In genomic region chr18:26465431-26465830, GRCh38 we compare ENCODE assay signal across 16 cellular contexts.
DNase-seq lines count a peak whose midpoint lies in the region; TF ChIP-seq lines count a peak whose summit lies in the region.
"Had no signal": no experiment of that assay in that cellular context is flagged by ENCODE, and none has a peak within 500 bp of the region (broad histone marks: within the 10 kb centered on the region; RNA-seq: fewer than 3 reads in every experiment).

No MANE protein-coding gene starts in this region.

- no peak for TF ChIP-seq POLR2A in erythroblast (IDR thresholded peaks at IDR 0.05; ENCODE audit: low read length)

- H3K36me3 Mint-ChIP-seq in nephron progenitor cell (ENCODE audit: low read depth) (peaks cover 71% of the 10 kb centered on the region), osteocyte (ENCODE audit: unreplicated experiment) (peaks cover 20% of the 10 kb centered on the region)
- H3K36me3 Mint-ChIP-seq: CD8-positive, alpha-beta T cell had no signal

- no peaks in the 10 kb centered on the region for H3K9me3 Mint-ChIP-seq in nephron progenitor cell
- no peaks in the 10 kb centered on the region for H3K9me3 Mint-ChIP-seq in osteocyte (ENCODE audit: unreplicated experiment)
- H3K9me3 Mint-ChIP-seq: CD4-positive, alpha-beta T cell; CD8-positive, alpha-beta T cell had no signal

- peak overlapping the region; percentile 39 for H3K27ac Mint-ChIP-seq in nephron progenitor cell
- H3K27ac Mint-ChIP-seq in osteocyte (ENCODE audit: unreplicated experiment), result no peak overlapping the region
- H3K27ac Mint-ChIP-seq: B cell; CD4-positive, alpha-beta T cell; CD8-positive, alpha-beta T cell had no signal

- H3K27me3 Mint-ChIP-seq in nephron progenitor cell (ENCODE audit: low read depth, poor library complexity), result peaks cover 14% of the 10 kb centered on the region
- H3K27me3 Mint-ChIP-seq in osteocyte (ENCODE audit: unreplicated experiment), result no peaks in the 10 kb centered on the region
- H3K27me3 Mint-ChIP-seq: B cell; CD4-positive, alpha-beta T cell had no signal

- POLR2A ChIA-PET in RWPE1 (lab: Yijun Ruan, JAX; ENCODE audit: low non-redundant PET), result no interaction called here

- DNase-seq in RWPE1 (ENCODE audit: low spot score) (no peak), nephron progenitor cell (no peak), osteocyte (ENCODE audit: extremely low spot score, unreplicated experiment) (peak; percentile 77), kidney tubule cell (ENCODE audit: low spot score) (no peak), erythroblast (lab: John Stamatoyannopoulos, UW) (no peak)
- DNase-seq: AML-193; Caco-2; Calu3; CD4-positive, alpha-beta T cell; CD8-positive, alpha-beta T cell; DMS79 treated with DMSO at 0.1 percent for 48 hours; GF-D8 had no signal

- TF ChIP-seq CTCF in RWPE1 (conservative IDR thresholded peaks at IDR 0.05; ENCODE audit: low read depth), result no peak
- no peak for TF ChIP-seq CTCF in nephron progenitor cell (IDR thresholded peaks at IDR 0.05)
- no peak for TF ChIP-seq CTCF in osteocyte (IDR thresholded peaks at IDR 0.05)

- H3K4me3 Mint-ChIP-seq in nephron progenitor cell, result no peak overlapping the region
- H3K4me3 Mint-ChIP-seq in osteocyte (ENCODE audit: unreplicated experiment), result no peak overlapping the region
- H3K4me3 Mint-ChIP-seq: B cell; CD4-positive, alpha-beta T cell; CD8-positive, alpha-beta T cell had no signal

- CTCF ChIA-PET in RWPE1 (lab: Yijun Ruan, JAX), result no interaction called here

- peak overlapping the region; percentile 26 for H3K27ac ChIP-seq in RWPE1
- H3K27ac ChIP-seq: 22Rv1; BLaER1 treated with 17β-estradiol and CSF1 and Interleukin-3, amounts not matched to agents 10 nM and 100 nM; C4-2B had no signal

- H3K4me1 Mint-ChIP-seq in nephron progenitor cell (peaks cover 32% of the 10 kb centered on the region), osteocyte (ENCODE audit: unreplicated experiment) (no peaks in the 10 kb centered on the region)
